Comparison of ENCODE assay signal across 1 cellular context in the genomic region with DNA sequence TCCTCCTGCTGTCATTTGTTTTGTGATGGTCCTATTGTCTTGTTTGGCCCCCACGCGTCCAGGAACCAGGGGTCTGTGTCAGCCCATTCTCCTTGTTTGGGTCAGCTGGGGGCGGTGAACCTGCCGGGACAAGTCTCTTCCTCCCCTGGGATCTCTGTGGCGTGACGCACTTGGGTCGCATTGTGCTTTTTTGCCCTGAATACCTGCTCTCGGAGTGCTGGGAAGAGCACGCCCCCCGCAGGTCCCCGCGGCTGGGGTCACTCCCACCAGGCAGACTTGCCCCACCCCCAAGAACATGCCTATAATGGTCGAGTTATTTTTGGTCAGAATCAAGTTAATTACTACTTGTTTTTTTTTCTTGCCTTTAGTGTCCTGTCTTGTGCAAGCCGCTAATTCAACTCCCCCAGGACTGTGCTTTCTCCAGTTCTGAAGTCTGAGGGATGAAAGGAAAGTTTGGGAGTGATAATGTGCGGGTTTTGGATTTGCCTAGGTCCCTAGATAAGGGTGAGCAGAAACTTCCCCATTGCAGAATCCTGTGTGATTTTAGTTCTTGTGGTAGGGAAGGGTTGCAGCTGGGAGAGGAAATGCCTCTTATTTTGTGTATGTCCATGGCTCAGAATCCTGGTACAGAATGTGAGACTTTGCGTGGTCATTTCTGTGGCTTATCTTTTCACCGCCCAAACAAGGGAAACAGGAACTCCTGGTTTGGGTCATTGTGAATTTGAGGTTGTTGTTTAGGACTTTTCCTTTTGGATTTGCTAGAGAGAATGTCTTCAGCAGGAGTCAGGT.
TF ChIP-seq lines count a peak whose summit lies in the region.

No MANE protein-coding gene starts in this region.

TF ChIP-seq in HepG2, 621 proteins besides CTCF, POLR2A, EP300 and RAD21 (continued from another document and continues in another):
- TF ChIP-seq, protein P1, sequence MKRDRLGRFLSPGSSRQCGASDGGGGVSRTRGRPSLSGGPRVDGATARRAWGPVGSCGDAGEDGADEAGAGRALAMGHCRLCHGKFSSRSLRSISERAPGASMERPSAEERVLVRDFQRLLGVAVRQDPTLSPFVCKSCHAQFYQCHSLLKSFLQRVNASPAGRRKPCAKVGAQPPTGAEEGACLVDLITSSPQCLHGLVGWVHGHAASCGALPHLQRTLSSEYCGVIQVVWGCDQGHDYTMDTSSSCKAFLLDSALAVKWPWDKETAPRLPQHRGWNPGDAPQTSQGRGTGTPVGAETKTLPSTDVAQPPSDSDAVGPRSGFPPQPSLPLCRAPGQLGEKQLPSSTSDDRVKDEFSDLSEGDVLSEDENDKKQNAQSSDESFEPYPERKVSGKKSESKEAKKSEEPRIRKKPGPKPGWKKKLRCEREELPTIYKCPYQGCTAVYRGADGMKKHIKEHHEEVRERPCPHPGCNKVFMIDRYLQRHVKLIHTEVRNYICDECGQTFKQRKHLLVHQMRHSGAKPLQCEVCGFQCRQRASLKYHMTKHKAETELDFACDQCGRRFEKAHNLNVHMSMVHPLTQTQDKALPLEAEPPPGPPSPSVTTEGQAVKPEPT (CRISPR knock-in tag; IDR thresholded peaks at IDR 0.05; ENCODE audit: low read depth) = no peak
- no peak for TF ChIP-seq TGIF2 (CRISPR knock-in tag; IDR thresholded peaks at IDR 0.05)
- TF ChIP-seq SIX1 (CRISPR knock-in tag; IDR thresholded peaks at IDR 0.05; ENCODE audit: borderline replicate concordance) = no peak
- TF ChIP-seq, protein P2, sequence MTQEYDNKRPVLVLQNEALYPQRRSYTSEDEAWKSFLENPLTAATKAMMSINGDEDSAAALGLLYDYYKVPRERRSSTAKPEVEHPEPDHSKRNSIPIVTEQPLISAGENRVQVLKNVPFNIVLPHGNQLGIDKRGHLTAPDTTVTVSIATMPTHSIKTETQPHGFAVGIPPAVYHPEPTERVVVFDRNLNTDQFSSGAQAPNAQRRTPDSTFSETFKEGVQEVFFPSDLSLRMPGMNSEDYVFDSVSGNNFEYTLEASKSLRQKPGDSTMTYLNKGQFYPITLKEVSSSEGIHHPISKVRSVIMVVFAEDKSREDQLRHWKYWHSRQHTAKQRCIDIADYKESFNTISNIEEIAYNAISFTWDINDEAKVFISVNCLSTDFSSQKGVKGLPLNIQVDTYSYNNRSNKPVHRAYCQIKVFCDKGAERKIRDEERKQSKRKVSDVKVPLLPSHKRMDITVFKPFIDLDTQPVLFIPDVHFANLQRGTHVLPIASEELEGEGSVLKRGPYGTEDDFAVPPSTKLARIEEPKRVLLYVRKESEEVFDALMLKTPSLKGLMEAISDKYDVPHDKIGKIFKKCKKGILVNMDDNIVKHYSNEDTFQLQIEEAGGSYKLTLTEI (CRISPR knock-in tag; conservative IDR thresholded peaks at IDR 0.05) = no peak
- TF ChIP-seq ZNF225 (CRISPR knock-in tag; IDR thresholded peaks at IDR 0.05) = peak; percentile 7; the same call in 1 of the 2 replicates
- peak; percentile 46 for TF ChIP-seq ZNF747 (CRISPR knock-in tag; IDR thresholded peaks at IDR 0.05; ENCODE audit: borderline replicate concordance)
- no peak for TF ChIP-seq ZNF564 (CRISPR knock-in tag; IDR thresholded peaks at IDR 0.05)
- TF ChIP-seq SNRNP70 (IDR thresholded peaks at IDR 0.05; ENCODE audit: low read depth, low read length) = no peak
- TF ChIP-seq, protein P3, sequence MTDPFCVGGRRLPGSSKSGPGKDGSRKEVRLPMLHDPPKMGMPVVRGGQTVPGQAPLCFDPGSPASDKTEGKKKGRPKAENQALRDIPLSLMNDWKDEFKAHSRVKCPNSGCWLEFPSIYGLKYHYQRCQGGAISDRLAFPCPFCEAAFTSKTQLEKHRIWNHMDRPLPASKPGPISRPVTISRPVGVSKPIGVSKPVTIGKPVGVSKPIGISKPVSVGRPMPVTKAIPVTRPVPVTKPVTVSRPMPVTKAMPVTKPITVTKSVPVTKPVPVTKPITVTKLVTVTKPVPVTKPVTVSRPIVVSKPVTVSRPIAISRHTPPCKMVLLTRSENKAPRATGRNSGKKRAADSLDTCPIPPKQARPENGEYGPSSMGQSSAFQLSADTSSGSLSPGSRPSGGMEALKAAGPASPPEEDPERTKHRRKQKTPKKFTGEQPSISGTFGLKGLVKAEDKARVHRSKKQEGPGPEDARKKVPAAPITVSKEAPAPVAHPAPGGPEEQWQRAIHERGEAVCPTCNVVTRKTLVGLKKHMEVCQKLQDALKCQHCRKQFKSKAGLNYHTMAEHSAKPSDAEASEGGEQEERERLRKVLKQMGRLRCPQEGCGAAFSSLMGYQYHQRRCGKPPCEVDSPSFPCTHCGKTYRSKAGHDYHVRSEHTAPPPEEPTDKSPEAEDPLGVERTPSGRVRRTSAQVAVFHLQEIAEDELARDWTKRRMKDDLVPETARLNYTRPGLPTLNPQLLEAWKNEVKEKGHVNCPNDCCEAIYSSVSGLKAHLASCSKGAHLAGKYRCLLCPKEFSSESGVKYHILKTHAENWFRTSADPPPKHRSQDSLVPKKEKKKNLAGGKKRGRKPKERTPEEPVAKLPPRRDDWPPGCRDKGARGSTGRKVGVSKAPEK (CRISPR knock-in tag; IDR thresholded peaks at IDR 0.05; ENCODE audit: borderline replicate concordance) = no peak; the same call in 1 of the 2 replicates
- no peak for TF ChIP-seq ZKSCAN8 (CRISPR knock-in tag; IDR thresholded peaks at IDR 0.05; ENCODE audit: borderline replicate concordance)
- TF ChIP-seq, protein P4, sequence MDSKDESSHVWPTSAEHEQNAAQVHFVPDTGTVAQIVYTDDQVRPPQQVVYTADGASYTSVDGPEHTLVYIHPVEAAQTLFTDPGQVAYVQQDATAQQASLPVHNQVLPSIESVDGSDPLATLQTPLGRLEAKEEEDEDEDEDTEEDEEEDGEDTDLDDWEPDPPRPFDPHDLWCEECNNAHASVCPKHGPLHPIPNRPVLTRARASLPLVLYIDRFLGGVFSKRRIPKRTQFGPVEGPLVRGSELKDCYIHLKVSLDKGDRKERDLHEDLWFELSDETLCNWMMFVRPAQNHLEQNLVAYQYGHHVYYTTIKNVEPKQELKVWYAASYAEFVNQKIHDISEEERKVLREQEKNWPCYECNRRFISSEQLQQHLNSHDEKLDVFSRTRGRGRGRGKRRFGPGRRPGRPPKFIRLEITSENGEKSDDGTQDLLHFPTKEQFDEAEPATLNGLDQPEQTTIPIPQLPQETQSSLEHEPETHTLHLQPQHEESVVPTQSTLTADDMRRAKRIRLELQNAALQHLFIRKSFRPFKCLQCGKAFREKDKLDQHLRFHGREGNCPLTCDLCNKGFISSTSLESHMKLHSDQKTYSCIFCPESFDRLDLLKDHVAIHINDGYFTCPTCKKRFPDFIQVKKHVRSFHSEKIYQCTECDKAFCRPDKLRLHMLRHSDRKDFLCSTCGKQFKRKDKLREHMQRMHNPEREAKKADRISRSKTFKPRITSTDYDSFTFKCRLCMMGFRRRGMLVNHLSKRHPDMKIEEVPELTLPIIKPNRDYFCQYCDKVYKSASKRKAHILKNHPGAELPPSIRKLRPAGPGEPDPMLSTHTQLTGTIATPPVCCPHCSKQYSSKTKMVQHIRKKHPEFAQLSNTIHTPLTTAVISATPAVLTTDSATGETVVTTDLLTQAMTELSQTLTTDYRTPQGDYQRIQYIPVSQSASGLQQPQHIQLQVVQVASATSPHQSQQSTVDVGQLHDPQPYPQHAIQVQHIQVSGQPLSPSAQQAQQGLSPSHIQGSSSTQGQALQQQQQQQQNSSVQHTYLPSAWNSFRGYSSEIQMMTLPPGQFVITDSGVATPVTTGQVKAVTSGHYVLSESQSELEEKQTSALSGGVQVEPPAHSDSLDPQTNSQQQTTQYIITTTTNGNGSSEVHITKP (CRISPR knock-in tag; IDR thresholded peaks at IDR 0.05; ENCODE audit: low read depth) = 0 out of 2 replicates have a peak, but pooled peaks have one; percentile 11
- 0 out of 2 replicates have a peak, but pooled peaks have one; percentile 54 for TF ChIP-seq ZNF138 (CRISPR knock-in tag; IDR thresholded peaks at IDR 0.05; ENCODE audit: low read depth)
- TF ChIP-seq, protein P5, sequence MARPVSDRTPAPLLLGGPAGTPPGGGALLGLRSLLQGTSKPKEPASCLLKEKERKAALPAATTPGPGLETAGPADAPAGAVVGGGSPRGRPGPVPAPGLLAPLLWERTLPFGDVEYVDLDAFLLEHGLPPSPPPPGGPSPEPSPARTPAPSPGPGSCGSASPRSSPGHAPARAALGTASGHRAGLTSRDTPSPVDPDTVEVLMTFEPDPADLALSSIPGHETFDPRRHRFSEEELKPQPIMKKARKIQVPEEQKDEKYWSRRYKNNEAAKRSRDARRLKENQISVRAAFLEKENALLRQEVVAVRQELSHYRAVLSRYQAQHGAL (CRISPR knock-in tag; IDR thresholded peaks at IDR 0.05; ENCODE audit: not compliant biosample characterization) = no peak
- TF ChIP-seq, protein P6, sequence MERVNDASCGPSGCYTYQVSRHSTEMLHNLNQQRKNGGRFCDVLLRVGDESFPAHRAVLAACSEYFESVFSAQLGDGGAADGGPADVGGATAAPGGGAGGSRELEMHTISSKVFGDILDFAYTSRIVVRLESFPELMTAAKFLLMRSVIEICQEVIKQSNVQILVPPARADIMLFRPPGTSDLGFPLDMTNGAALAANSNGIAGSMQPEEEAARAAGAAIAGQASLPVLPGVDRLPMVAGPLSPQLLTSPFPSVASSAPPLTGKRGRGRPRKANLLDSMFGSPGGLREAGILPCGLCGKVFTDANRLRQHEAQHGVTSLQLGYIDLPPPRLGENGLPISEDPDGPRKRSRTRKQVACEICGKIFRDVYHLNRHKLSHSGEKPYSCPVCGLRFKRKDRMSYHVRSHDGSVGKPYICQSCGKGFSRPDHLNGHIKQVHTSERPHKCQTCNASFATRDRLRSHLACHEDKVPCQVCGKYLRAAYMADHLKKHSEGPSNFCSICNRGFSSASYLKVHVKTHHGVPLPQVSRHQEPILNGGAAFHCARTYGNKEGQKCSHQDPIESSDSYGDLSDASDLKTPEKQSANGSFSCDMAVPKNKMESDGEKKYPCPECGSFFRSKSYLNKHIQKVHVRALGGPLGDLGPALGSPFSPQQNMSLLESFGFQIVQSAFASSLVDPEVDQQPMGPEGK (CRISPR knock-in tag; IDR thresholded peaks at IDR 0.05) = peak; percentile 31; the same call in 1 of the 2 replicates
- TF ChIP-seq, protein P7, sequence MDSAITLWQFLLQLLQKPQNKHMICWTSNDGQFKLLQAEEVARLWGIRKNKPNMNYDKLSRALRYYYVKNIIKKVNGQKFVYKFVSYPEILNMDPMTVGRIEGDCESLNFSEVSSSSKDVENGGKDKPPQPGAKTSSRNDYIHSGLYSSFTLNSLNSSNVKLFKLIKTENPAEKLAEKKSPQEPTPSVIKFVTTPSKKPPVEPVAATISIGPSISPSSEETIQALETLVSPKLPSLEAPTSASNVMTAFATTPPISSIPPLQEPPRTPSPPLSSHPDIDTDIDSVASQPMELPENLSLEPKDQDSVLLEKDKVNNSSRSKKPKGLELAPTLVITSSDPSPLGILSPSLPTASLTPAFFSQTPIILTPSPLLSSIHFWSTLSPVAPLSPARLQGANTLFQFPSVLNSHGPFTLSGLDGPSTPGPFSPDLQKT (CRISPR knock-in tag; IDR thresholded peaks at IDR 0.05; ENCODE audit: borderline replicate concordance) = no peak
- TF ChIP-seq POLR2AphosphoS2 (IDR thresholded peaks at IDR 0.05; ENCODE audit: low read depth, low read length) = no peak
- TF ChIP-seq, protein P8, sequence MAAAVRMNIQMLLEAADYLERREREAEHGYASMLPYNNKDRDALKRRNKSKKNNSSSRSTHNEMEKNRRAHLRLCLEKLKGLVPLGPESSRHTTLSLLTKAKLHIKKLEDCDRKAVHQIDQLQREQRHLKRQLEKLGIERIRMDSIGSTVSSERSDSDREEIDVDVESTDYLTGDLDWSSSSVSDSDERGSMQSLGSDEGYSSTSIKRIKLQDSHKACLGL (CRISPR knock-in tag; IDR thresholded peaks at IDR 0.05) = no peak
- no peak for TF ChIP-seq ELF4 (CRISPR knock-in tag; IDR thresholded peaks at IDR 0.05; ENCODE audit: borderline replicate concordance)
- TF ChIP-seq FOXK2 (IDR thresholded peaks at IDR 0.05) = no peak
- no peak for TF ChIP-seq PHF20 (CRISPR knock-in tag; IDR thresholded peaks at IDR 0.05)
- no peak for TF ChIP-seq GPN1 (CRISPR knock-in tag; IDR thresholded peaks at IDR 0.05; ENCODE audit: borderline replicate concordance)
- TF ChIP-seq NFATC3 (CRISPR knock-in tag; IDR thresholded peaks at IDR 0.05) = no peak
- TF ChIP-seq ZNF660 (CRISPR knock-in tag; IDR thresholded peaks at IDR 0.05; ENCODE audit: borderline replicate concordance, low read depth) = no peak
- TF ChIP-seq FOSL2 (CRISPR knock-in tag; IDR thresholded peaks at IDR 0.05) = no peak
- TF ChIP-seq ZNF282 (IDR thresholded peaks at IDR 0.05; ENCODE audit: partially characterized antibody) = no peak
- no peak for TF ChIP-seq ZFP1 (CRISPR knock-in tag; IDR thresholded peaks at IDR 0.05)
- TF ChIP-seq, protein P9, sequence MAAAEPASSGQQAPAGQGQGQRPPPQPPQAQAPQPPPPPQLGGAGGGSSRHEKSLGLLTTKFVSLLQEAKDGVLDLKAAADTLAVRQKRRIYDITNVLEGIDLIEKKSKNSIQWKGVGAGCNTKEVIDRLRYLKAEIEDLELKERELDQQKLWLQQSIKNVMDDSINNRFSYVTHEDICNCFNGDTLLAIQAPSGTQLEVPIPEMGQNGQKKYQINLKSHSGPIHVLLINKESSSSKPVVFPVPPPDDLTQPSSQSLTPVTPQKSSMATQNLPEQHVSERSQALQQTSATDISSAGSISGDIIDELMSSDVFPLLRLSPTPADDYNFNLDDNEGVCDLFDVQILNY (CRISPR knock-in tag; conservative IDR thresholded peaks at IDR 0.05) = no peak
- TF ChIP-seq SP1 (IDR thresholded peaks at IDR 0.05) = no peak
- 0 out of 2 replicates have a peak, but pooled peaks have one; percentile 25 for TF ChIP-seq SP1 (CRISPR knock-in tag; IDR thresholded peaks at IDR 0.05)
- TF ChIP-seq GATAD1 (CRISPR knock-in tag; IDR thresholded peaks at IDR 0.05) = no peak
- TF ChIP-seq, protein P10, sequence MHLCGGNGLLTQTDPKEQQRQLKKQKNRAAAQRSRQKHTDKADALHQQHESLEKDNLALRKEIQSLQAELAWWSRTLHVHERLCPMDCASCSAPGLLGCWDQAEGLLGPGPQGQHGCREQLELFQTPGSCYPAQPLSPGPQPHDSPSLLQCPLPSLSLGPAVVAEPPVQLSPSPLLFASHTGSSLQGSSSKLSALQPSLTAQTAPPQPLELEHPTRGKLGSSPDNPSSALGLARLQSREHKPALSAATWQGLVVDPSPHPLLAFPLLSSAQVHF (CRISPR knock-in tag; IDR thresholded peaks at IDR 0.05) = 0 out of 2 replicates have a peak, but pooled peaks have one; percentile 26
- peak; percentile 16; the same call in 1 of the 2 replicates for TF ChIP-seq ZNF670 (CRISPR knock-in tag; IDR thresholded peaks at IDR 0.05; ENCODE audit: borderline replicate concordance)
- TF ChIP-seq, protein P11, sequence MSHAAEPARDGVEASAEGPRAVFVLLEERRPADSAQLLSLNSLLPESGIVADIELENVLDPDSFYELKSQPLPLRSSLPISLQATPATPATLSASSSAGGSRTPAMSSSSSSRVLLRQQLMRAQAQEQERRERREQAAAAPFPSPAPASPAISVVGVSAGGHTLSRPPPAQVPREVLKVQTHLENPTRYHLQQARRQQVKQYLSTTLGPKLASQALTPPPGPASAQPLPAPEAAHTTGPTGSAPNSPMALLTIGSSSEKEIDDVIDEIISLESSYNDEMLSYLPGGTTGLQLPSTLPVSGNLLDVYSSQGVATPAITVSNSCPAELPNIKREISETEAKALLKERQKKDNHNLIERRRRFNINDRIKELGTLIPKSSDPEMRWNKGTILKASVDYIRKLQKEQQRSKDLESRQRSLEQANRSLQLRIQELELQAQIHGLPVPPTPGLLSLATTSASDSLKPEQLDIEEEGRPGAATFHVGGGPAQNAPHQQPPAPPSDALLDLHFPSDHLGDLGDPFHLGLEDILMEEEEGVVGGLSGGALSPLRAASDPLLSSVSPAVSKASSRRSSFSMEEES (CRISPR knock-in tag; IDR thresholded peaks at IDR 0.05) = no peak
- no peak for TF ChIP-seq ETV5 (CRISPR knock-in tag; IDR thresholded peaks at IDR 0.05; ENCODE audit: borderline replicate concordance)
- TF ChIP-seq HOXA5 (CRISPR knock-in tag; IDR thresholded peaks at IDR 0.05) = no peak
- TF ChIP-seq ZMYM3 (CRISPR knock-in tag; IDR thresholded peaks at IDR 0.05) = peak; percentile 1; the same call in 1 of the 2 replicates
- TF ChIP-seq POGZ (CRISPR knock-in tag; IDR thresholded peaks at IDR 0.05) = no peak
- TF ChIP-seq ZNF83 (CRISPR knock-in tag; IDR thresholded peaks at IDR 0.05; ENCODE audit: borderline replicate concordance) = no peak
